In genomic region chr2:25286723-25287483, GRCh38 we compare ENCODE assay signal across 18 cellular contexts. TPM values are rescaled to one million over a fixed set of nuclear protein-coding genes. Genes with fewer than 3 reads are reported as not detected.
A peak's percentile ranks its signal among the peaks of the same experiment; 100 is the strongest.
DNase-seq lines count a peak whose midpoint lies in the region; ATAC-seq and TF ChIP-seq lines count a peak whose summit lies in the region.
"Had no signal": no experiment of that assay in that cellular context is flagged by ENCODE, and none has a peak within 500 bp of the region (broad histone marks: within the 10 kb centered on the region; RNA-seq: fewer than 3 reads in every experiment).

No MANE protein-coding gene starts in this region.

- POLR2A ChIA-PET in activated CD8-positive, alpha-beta T cell treated with anti-CD3 and anti-CD28 coated beads, Interleukin-2, amount 10 ng/mL, durations not matched to agents 7 days and 5 days (lab: Charles Lee), result interaction anchor here (1.2 to 3.4 kb wide), 5 partner anchors 8 to 75 kb away, joined by 5 to 58 read pairs (median 25); no protein-coding TSS in a partner anchor

- H3K27ac ChIP-seq in neural progenitor cell, result no peak overlapping the region
- H3K27ac ChIP-seq: sigmoid colon, SJSA1, testis, VCaP had no signal

- H3K4me3 ChIP-seq in neural progenitor cell, result no peak overlapping the region
- H3K4me3 ChIP-seq: heart left ventricle, sigmoid colon, SJSA1, testis had no signal

- no peaks in the 10 kb centered on the region for H3F3A ChIP-seq in neural progenitor cell (ENCODE audit: low read depth)

- CTCF ChIA-PET in activated CD8-positive, alpha-beta T cell treated with anti-CD3 and anti-CD28 coated beads, Interleukin-2, amount 10 ng/mL, durations not matched to agents 7 days and 5 days (lab: Charles Lee), result interaction anchor here (0.8 to 3.9 kb wide), 8 partner anchors 8 to 280 kb away, joined by 3 to 58 read pairs (median 7); no protein-coding TSS in a partner anchor

- peaks cover 48% of the 10 kb centered on the region for H3K4me1 Mint-ChIP-seq in activated CD8-positive, alpha-beta T cell treated with anti-CD3 and anti-CD28 coated beads, Interleukin-2, amount 10 ng/mL, durations not matched to agents 7 days and 5 days (ENCODE audit: low read depth)
- peaks cover 11% of the 10 kb centered on the region for H3K4me1 Mint-ChIP-seq in neural progenitor cell
- peaks cover 24 to 34% of the 10 kb centered on the region in 2 donors for H3K4me1 Mint-ChIP-seq in stimulated activated naive B cell treated with anti-CD40 and anti-IgM and Interleukin-4, amounts not matched to agents 10 μg/mL and 1 μg/mL and 100 μg/mL, for 72 hours

- H3K36me3 Mint-ChIP-seq in activated CD8-positive, alpha-beta T cell treated with anti-CD3 and anti-CD28 coated beads, Interleukin-2, amount 10 ng/mL, durations not matched to agents 7 days and 5 days (ENCODE audit: low read depth), result peaks cover 37% of the 10 kb centered on the region
- peaks cover 7% of the 10 kb centered on the region for H3K36me3 Mint-ChIP-seq in neural progenitor cell
- H3K36me3 Mint-ChIP-seq in stimulated activated naive B cell treated with anti-CD40 and anti-IgM and Interleukin-4, amounts not matched to agents 10 μg/mL and 1 μg/mL and 100 μg/mL, for 72 hours, result peaks cover 12 to 32% of the 10 kb centered on the region in 2 donors

- no peaks in the 10 kb centered on the region for H3K27me3 ChIP-seq in neural progenitor cell
- H3K27me3 ChIP-seq: heart left ventricle, sigmoid colon, SJSA1, testis had no signal

- no peak for ATAC-seq in activated CD8-positive, alpha-beta T cell treated with anti-CD3 and anti-CD28 coated beads, Interleukin-2, amount 10 ng/mL, durations not matched to agents 7 days and 5 days
- no peak for ATAC-seq in stimulated activated naive B cell treated with anti-CD40 and anti-IgM and Interleukin-4, amounts not matched to agents 10 μg/mL and 1 μg/mL and 100 μg/mL, for 72 hours (replicated peaks)
- no peak for ATAC-seq in HG02885 (IDR thresholded peaks at IDR 0.05; ENCODE audit: poor library complexity, unreplicated experiment)
- ATAC-seq: HCT116 had no signal

- no peaks in the 10 kb centered on the region for H3K36me3 ChIP-seq in neural progenitor cell
- H3K36me3 ChIP-seq: SJSA1 had no signal

- no peaks in the 10 kb centered on the region for H3K9me3 Mint-ChIP-seq in activated CD8-positive, alpha-beta T cell treated with anti-CD3 and anti-CD28 coated beads, Interleukin-2, amount 10 ng/mL, durations not matched to agents 7 days and 5 days (ENCODE audit: insufficient read depth)
- no peaks in the 10 kb centered on the region for H3K9me3 Mint-ChIP-seq in neural progenitor cell
- no peaks in the 10 kb centered on the region for H3K9me3 Mint-ChIP-seq in stimulated activated naive B cell treated with anti-CD40 and anti-IgM and Interleukin-4, amounts not matched to agents 10 μg/mL and 1 μg/mL and 100 μg/mL, for 72 hours
- H3K9me3 Mint-ChIP-seq: activated T-cell treated with anti-CD3 and anti-CD28 coated beads, Interleukin-2, amount 50 U/mL, for 4 hours; nephron had no signal

- no peak overlapping the region for H2AFZ ChIP-seq in neural progenitor cell (replicated peaks)

- no peaks in the 10 kb centered on the region for H3K9me3 ChIP-seq in neural progenitor cell (ENCODE audit: low read depth)
- H3K9me3 ChIP-seq: heart left ventricle, sigmoid colon, SJSA1, testis had no signal

- H3K9ac ChIP-seq in neural progenitor cell, result no peak overlapping the region

- peak overlapping the region; percentile 64 for H3K4me3 Mint-ChIP-seq in activated CD8-positive, alpha-beta T cell treated with anti-CD3 and anti-CD28 coated beads, Interleukin-2, amount 10 ng/mL, durations not matched to agents 7 days and 5 days
- H3K4me3 Mint-ChIP-seq in neural progenitor cell, result no peak overlapping the region
- H3K4me3 Mint-ChIP-seq in stimulated activated naive B cell treated with anti-CD40 and anti-IgM and Interleukin-4, amounts not matched to agents 10 μg/mL and 1 μg/mL and 100 μg/mL, for 72 hours, result no peak overlapping the region
- H3K4me3 Mint-ChIP-seq: nephron had no signal

- H3K4me1 ChIP-seq in neural progenitor cell, result no peaks in the 10 kb centered on the region
- H3K4me1 ChIP-seq: SJSA1 had no signal

- H4K20me1 ChIP-seq in neural progenitor cell (ENCODE audit: low read depth), result no peaks in the 10 kb centered on the region

- no peak overlapping the region for H3K4me2 ChIP-seq in neural progenitor cell

- peak overlapping the region; percentile 95 for H3K27ac Mint-ChIP-seq in activated CD8-positive, alpha-beta T cell treated with anti-CD3 and anti-CD28 coated beads, Interleukin-2, amount 10 ng/mL, durations not matched to agents 7 days and 5 days
- peak overlapping the region; percentile 33 for H3K27ac Mint-ChIP-seq in neural progenitor cell
- H3K27ac Mint-ChIP-seq in stimulated activated naive B cell treated with anti-CD40 and anti-IgM and Interleukin-4, amounts not matched to agents 10 μg/mL and 1 μg/mL and 100 μg/mL, for 72 hours, result no peak overlapping the region

- in situ Hi-C loops in GM13976 (cut with MboI; ENCODE audit: low sequenced_read_pairs, unreplicated experiment), result no loop called here

- peak; percentile 49 for DNase-seq in NCI-H510A treated with DMSO at 0.1 percent for 48 hours (lab: John Stamatoyannopoulos, UW)
- no peak for DNase-seq in NCI-H510A (lab: John Stamatoyannopoulos, UW)
- peak; percentile 59 for DNase-seq in GM13976 (ENCODE audit: low spot score)
- no peak for DNase-seq in activated CD8-positive, alpha-beta T cell treated with anti-CD3 and anti-CD28 coated beads, Interleukin-2, amount 10 ng/mL, durations not matched to agents 7 days and 5 days
- no peak for DNase-seq in neural progenitor cell (ENCODE audit: low spot score)
- no peak for DNase-seq in stimulated activated naive B cell treated with anti-CD40 and anti-IgM and Interleukin-4, amounts not matched to agents 10 μg/mL and 1 μg/mL and 100 μg/mL, for 72 hours
- no peak for DNase-seq in NCI-H2107 (lab: John Stamatoyannopoulos, UW)
- DNase-seq: DMS79, NCI-H82, sigmoid colon, testis had no signal

- no peaks in the 10 kb centered on the region for H3K27me3 Mint-ChIP-seq in activated CD8-positive, alpha-beta T cell treated with anti-CD3 and anti-CD28 coated beads, Interleukin-2, amount 10 ng/mL, durations not matched to agents 7 days and 5 days (ENCODE audit: low read depth)
- no peaks in the 10 kb centered on the region for H3K27me3 Mint-ChIP-seq in neural progenitor cell (ENCODE audit: insufficient read depth, low read depth)
- no peaks in the 10 kb centered on the region for H3K27me3 Mint-ChIP-seq in stimulated activated naive B cell treated with anti-CD40 and anti-IgM and Interleukin-4, amounts not matched to agents 10 μg/mL and 1 μg/mL and 100 μg/mL, for 72 hours

- TF ChIP-seq CTCF in GM13976 (IDR thresholded peaks at IDR 0.05; ENCODE audit: borderline replicate concordance, control extremely low read depth, extremely low read depth, insufficient read depth, missing control alignments) (no peak), neural progenitor cell (IDR thresholded peaks at IDR 0.05) (no peak)

- no peaks in the 10 kb centered on the region for H3K79me2 ChIP-seq in neural progenitor cell (ENCODE audit: low read depth)

RNA-seq across cellular contexts. Expression of gene DNMT3A, which starts 54.8 kb away (rescaled TPM):
- total RNA-seq in activated CD8-positive, alpha-beta T cell treated with anti-CD3 and anti-CD28 coated beads, Interleukin-2, amount 10 ng/mL, durations not matched to agents 7 days and 5 days, result 10 to 100 TPM; 76.4 to 79.8 TPM
- 46.5 and 81.1 TPM in 2 replicates for total RNA-seq in neural progenitor cell (ENCODE audit: low replicate concordance)

Comparison
In these comparisons a context has a peak if more than half of its experiments do, and no peak if none do; other contexts are left out.
1. DNase-seq: peak in NCI-H510A treated with DMSO at 0.1 percent for 48 hours (single experiment) and GM13976 (single experiment); none in NCI-H510A (single experiment), activated CD8-positive, alpha-beta T cell treated with anti-CD3 and anti-CD28 coated beads, Interleukin-2, amount 10 ng/mL, durations not matched to agents 7 days and 5 days (single experiment), neural progenitor cell (single experiment), stimulated activated naive B cell treated with anti-CD40 and anti-IgM and Interleukin-4, amounts not matched to agents 10 μg/mL and 1 μg/mL and 100 μg/mL, for 72 hours (single experiment) and NCI-H2107 (single experiment).